ENCODE assay signal across 1 cellular context in the genomic region with DNA sequence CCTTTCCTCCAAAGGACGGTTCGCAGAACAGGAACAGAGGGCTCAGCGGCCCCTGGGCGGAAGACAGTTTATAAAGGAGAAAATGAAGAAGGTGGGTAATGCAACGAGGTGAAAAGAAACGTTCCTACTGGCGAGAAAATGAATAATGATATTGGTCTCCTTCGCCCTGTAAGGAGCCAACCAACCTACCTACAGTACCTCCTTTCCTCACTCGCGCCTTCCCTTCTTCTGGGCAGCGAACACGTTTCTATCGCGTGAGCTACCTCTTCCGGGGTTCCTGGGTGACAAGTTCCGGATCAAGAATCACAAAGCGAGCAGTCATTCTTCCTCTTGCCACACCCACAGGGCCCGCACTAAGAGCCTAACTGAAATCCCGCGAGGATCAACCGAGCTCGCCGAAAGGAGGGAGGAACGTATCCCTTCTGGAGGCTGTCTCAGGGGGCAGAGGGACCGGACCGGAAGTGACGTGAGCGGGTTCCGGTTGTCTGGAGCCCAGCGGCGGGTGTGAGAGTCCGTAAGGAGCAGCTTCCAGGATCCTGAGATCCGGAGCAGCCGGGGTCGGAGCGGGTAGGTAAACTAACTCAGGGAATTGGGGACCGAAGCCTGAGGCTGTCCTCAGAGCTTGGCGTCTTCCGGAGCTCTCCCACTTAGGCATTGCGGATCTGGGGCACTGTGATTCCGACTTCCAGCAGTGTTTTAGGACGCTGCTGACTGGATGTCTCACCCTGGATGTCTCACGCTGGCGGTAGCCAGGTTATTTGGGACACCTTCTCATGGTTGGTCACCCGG.
TF ChIP-seq lines count a peak whose summit lies in the region.

PTRH2 (minus strand) TSS at position 249 of the 789 bp plus-strand sequence. CDS start 9,452 bp downstream, outside the sequence.
VMP1 (plus strand) TSS at position 473 of the 789 bp plus-strand sequence. CDS start 23,793 bp downstream, outside the sequence.

TF ChIP-seq in HepG2, 621 proteins besides CTCF, POLR2A, EP300 and RAD21 (continued from another document and continues in another):
- TF ChIP-seq, protein P1, sequence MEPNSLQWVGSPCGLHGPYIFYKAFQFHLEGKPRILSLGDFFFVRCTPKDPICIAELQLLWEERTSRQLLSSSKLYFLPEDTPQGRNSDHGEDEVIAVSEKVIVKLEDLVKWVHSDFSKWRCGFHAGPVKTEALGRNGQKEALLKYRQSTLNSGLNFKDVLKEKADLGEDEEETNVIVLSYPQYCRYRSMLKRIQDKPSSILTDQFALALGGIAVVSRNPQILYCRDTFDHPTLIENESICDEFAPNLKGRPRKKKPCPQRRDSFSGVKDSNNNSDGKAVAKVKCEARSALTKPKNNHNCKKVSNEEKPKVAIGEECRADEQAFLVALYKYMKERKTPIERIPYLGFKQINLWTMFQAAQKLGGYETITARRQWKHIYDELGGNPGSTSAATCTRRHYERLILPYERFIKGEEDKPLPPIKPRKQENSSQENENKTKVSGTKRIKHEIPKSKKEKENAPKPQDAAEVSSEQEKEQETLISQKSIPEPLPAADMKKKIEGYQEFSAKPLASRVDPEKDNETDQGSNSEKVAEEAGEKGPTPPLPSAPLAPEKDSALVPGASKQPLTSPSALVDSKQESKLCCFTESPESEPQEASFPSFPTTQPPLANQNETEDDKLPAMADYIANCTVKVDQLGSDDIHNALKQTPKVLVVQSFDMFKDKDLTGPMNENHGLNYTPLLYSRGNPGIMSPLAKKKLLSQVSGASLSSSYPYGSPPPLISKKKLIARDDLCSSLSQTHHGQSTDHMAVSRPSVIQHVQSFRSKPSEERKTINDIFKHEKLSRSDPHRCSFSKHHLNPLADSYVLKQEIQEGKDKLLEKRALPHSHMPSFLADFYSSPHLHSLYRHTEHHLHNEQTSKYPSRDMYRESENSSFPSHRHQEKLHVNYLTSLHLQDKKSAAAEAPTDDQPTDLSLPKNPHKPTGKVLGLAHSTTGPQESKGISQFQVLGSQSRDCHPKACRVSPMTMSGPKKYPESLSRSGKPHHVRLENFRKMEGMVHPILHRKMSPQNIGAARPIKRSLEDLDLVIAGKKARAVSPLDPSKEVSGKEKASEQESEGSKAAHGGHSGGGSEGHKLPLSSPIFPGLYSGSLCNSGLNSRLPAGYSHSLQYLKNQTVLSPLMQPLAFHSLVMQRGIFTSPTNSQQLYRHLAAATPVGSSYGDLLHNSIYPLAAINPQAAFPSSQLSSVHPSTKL (CRISPR knock-in tag; IDR thresholded peaks at IDR 0.05) = peak; percentile 72
- TF ChIP-seq MBD4 (IDR thresholded peaks at IDR 0.05; ENCODE audit: borderline replicate concordance, low read length) (no peak), TFE3 (CRISPR knock-in tag; IDR thresholded peaks at IDR 0.05) (peak; percentile 91), ZNF282 (IDR thresholded peaks at IDR 0.05; ENCODE audit: partially characterized antibody) (no peak), GATAD2A (CRISPR knock-in tag; IDR thresholded peaks at IDR 0.05) (peak; percentile 81), KLF15 (CRISPR knock-in tag; IDR thresholded peaks at IDR 0.05; ENCODE audit: borderline replicate concordance) (no peak), ZNF253 (CRISPR knock-in tag; IDR thresholded peaks at IDR 0.05; ENCODE audit: borderline replicate concordance) (0 out of 2 replicates have a peak, but pooled peaks have one; percentile 83), FUBP1 (CRISPR knock-in tag; IDR thresholded peaks at IDR 0.05; ENCODE audit: borderline replicate concordance) (no peak; the same call in 1 of the 2 replicates), RFXANK (CRISPR knock-in tag; IDR thresholded peaks at IDR 0.05) (0 out of 2 replicates have a peak, but pooled peaks have one; percentile 55), ZNF275 (CRISPR knock-in tag; IDR thresholded peaks at IDR 0.05; ENCODE audit: borderline replicate concordance) (peak; percentile 79; the same call in 1 of the 2 replicates), NRL (CRISPR knock-in tag; IDR thresholded peaks at IDR 0.05; ENCODE audit: borderline replicate concordance) (peak; percentile 79), NFE2L1 (CRISPR knock-in tag; IDR thresholded peaks at IDR 0.05; ENCODE audit: borderline replicate concordance) (peak; percentile 88; the same call in 1 of the 2 replicates), RFXAP (CRISPR knock-in tag; IDR thresholded peaks at IDR 0.05; ENCODE audit: borderline replicate concordance) (peak; percentile 59; the same call in 1 of the 2 replicates), ZNF75D (CRISPR knock-in tag; IDR thresholded peaks at IDR 0.05; ENCODE audit: borderline replicate concordance) (no peak), CREM (IDR thresholded peaks at IDR 0.05) (peak; percentile 98), CREM (CRISPR knock-in tag; IDR thresholded peaks at IDR 0.05) (peak; percentile 43; the same call in 1 of the 2 replicates), CBX5 (CRISPR knock-in tag; IDR thresholded peaks at IDR 0.05; ENCODE audit: borderline replicate concordance) (peak; percentile 69; the same call in 1 of the 2 replicates), KDM5B (CRISPR knock-in tag; IDR thresholded peaks at IDR 0.05; ENCODE audit: borderline replicate concordance) (peak; percentile 92; the same call in 1 of the 2 replicates), CERS6 (CRISPR knock-in tag; IDR thresholded peaks at IDR 0.05) (no peak; the same call in 1 of the 2 replicates), CEBPB (IDR thresholded peaks at IDR 0.05; ENCODE audit: borderline replicate concordance, low read depth, low read length) (peak; percentile 92), CCDC6 (CRISPR knock-in tag; IDR thresholded peaks at IDR 0.05) (peak; percentile 95), ZNF773 (CRISPR knock-in tag; IDR thresholded peaks at IDR 0.05; ENCODE audit: borderline replicate concordance) (peak; percentile 39; the same call in 1 of the 2 replicates), ARNTL (CRISPR knock-in tag; IDR thresholded peaks at IDR 0.05) (peak; percentile 92), NFIC (IDR thresholded peaks at IDR 0.05; ENCODE audit: low read length) (no peak), ZBTB43 (CRISPR knock-in tag; conservative IDR thresholded peaks at IDR 0.05) (0 out of 2 replicates have a peak, but pooled peaks have one; percentile 18), ZMYM3 (CRISPR knock-in tag; IDR thresholded peaks at IDR 0.05) (no peak; the same call in none of the 2 replicates), CENPBD1 (CRISPR knock-in tag; IDR thresholded peaks at IDR 0.05; ENCODE audit: borderline replicate concordance, low read depth) (no peak), PRPF4 (IDR thresholded peaks at IDR 0.05; ENCODE audit: low read depth, low read length, poor library complexity, severe bottlenecking) (no peak), TMF1 (CRISPR knock-in tag; IDR thresholded peaks at IDR 0.05; ENCODE audit: low read depth) (no peak), JARID2 (CRISPR knock-in tag; IDR thresholded peaks at IDR 0.05; ENCODE audit: insufficient replicate concordance) (no peak), ATF4 (CRISPR knock-in tag; IDR thresholded peaks at IDR 0.05) (peak; percentile 2 to 78; a peak in 1 of 4 replicates), SPEN (CRISPR knock-in tag; IDR thresholded peaks at IDR 0.05; ENCODE audit: low read depth) (peak; percentile 96), ZNF549 (CRISPR knock-in tag; IDR thresholded peaks at IDR 0.05) (no peak), RARA (CRISPR knock-in tag; IDR thresholded peaks at IDR 0.05) (peak; percentile 37; the same call in 1 of the 2 replicates), HOXA5 (CRISPR knock-in tag; IDR thresholded peaks at IDR 0.05) (peak; percentile 92; the same call in 1 of the 2 replicates), DPF2 (CRISPR knock-in tag; IDR thresholded peaks at IDR 0.05; ENCODE audit: borderline replicate concordance, low read depth) (no peak), MXD4 (CRISPR knock-in tag; IDR thresholded peaks at IDR 0.05) (peak; percentile 99), ELK4 (CRISPR knock-in tag; IDR thresholded peaks at IDR 0.05; ENCODE audit: borderline replicate concordance) (no peak), MYC (CRISPR knock-in tag; IDR thresholded peaks at IDR 0.05; ENCODE audit: borderline replicate concordance) (peak; percentile 97)
- TF ChIP-seq, protein P2, sequence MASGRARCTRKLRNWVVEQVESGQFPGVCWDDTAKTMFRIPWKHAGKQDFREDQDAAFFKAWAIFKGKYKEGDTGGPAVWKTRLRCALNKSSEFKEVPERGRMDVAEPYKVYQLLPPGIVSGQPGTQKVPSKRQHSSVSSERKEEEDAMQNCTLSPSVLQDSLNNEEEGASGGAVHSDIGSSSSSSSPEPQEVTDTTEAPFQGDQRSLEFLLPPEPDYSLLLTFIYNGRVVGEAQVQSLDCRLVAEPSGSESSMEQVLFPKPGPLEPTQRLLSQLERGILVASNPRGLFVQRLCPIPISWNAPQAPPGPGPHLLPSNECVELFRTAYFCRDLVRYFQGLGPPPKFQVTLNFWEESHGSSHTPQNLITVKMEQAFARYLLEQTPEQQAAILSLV (CRISPR knock-in tag; IDR thresholded peaks at IDR 0.05; ENCODE audit: borderline replicate concordance) = no peak
- TF ChIP-seq, protein P3, sequence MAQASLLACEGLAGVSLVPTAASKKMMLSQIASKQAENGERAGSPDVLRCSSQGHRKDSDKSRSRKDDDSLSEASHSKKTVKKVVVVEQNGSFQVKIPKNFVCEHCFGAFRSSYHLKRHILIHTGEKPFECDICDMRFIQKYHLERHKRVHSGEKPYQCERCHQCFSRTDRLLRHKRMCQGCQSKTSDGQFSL (CRISPR knock-in tag; IDR thresholded peaks at IDR 0.05) = no peak
